ENCODE assay signal across 8 cellular contexts in genomic region chr1:20358761-20359263, GRCh38.
DNase-seq lines count a peak whose midpoint lies in the region; ATAC-seq and TF ChIP-seq lines count a peak whose summit lies in the region.
"Had no signal": no experiment of that assay in that cellular context is flagged by ENCODE, and none has a peak within 500 bp of the region (broad histone marks: within the 10 kb centered on the region; RNA-seq: fewer than 3 reads in every experiment).

No MANE protein-coding gene starts in this region.

- H3K9me3 ChIP-seq in CD4-positive, alpha-beta memory T cell (ENCODE audit: control insufficient read depth in 1 of 2, low read length in 2 of 2) = no peaks in the 10 kb centered on the region

- no peak for ATAC-seq in activated CD4-positive, CD25-positive, alpha-beta regulatory T cell treated with anti-CD3 and anti-CD28 coated beads, Interleukin-2, amount 50 U/mL, for 24 hours

- intact Hi-C loops in CD4-positive, alpha-beta memory T cell (cut with micrococcal nuclease) = no loop called here

- H3K4me1 ChIP-seq in CD4-positive, alpha-beta memory T cell (ENCODE audit: insufficient read depth, low read length) = no peaks in the 10 kb centered on the region

- H3K27me3 Mint-ChIP-seq in CD4-positive, alpha-beta memory T cell = peaks cover 20 to 30% of the 10 kb centered on the region in 2 donors

- POLR2A ChIA-PET in HEK293T (lab: Yijun Ruan, JAX) = no interaction called here
- POLR2A ChIA-PET in CD4-positive, alpha-beta memory T cell (lab: Charles Lee; ENCODE audit: partially characterized antibody) = no interaction called here

- H3K4me1 Mint-ChIP-seq in CD4-positive, alpha-beta memory T cell = peaks cover 3 to 10% (median 9%) of the 10 kb centered on the region in 4 donors

- H3K36me3 Mint-ChIP-seq in CD4-positive, alpha-beta memory T cell = peaks cover 0 to 2% of the 10 kb centered on the region in 2 donors

- no peak for TF ChIP-seq CTCF in fibroblast of villous mesenchyme (IDR thresholded peaks at IDR 0.05; ENCODE audit: insufficient read depth, low read depth, low read length)

- H3K4me3 ChIP-seq in fibroblast of villous mesenchyme (ENCODE audit: low read depth, low read length) = no peak overlapping the region
- no peak overlapping the region for H3K4me3 ChIP-seq in skeletal muscle cell (ENCODE audit: low read depth, low read length)
- H3K4me3 ChIP-seq in CD4-positive, alpha-beta memory T cell (ENCODE audit: low read length in 2 of 2) = no peak overlapping the region

- H3K36me3 ChIP-seq in CD4-positive, alpha-beta memory T cell (ENCODE audit: insufficient read depth, low read length) = no peaks in the 10 kb centered on the region

- H3K27me3 ChIP-seq in CD4-positive, alpha-beta memory T cell (ENCODE audit: insufficient read depth, low read length) = no peaks in the 10 kb centered on the region

- no peak overlapping the region for H3K4me3 Mint-ChIP-seq in CD4-positive, alpha-beta memory T cell

- H3K9me3 Mint-ChIP-seq in CD4-positive, alpha-beta memory T cell = peaks cover 0 to 4% (median 0%) of the 10 kb centered on the region in 8 donors

- CTCF ChIA-PET in HEK293T (lab: Yijun Ruan, JAX) = interaction anchor here (0.5 kb wide), 1 partner anchor 208 kb away, joined by 3 read pairs; no protein-coding TSS in a partner anchor
- CTCF ChIA-PET in CD4-positive, alpha-beta memory T cell (lab: Charles Lee; ENCODE audit: partially characterized antibody) = no interaction called here

- DNase-seq in HEK293T (ENCODE audit: extremely low spot score) = peak; percentile 26
- DNase-seq in NCI-H748 treated with DMSO at 0.1 percent for 48 hours (lab: John Stamatoyannopoulos, UW) = peak; percentile 27
- peak; percentile 48 for DNase-seq in fibroblast of villous mesenchyme (ENCODE audit: low read depth)
- DNase-seq in skeletal muscle cell (ENCODE audit: low read depth) = peak; percentile 8
- DNase-seq in CD4-positive, alpha-beta memory T cell = no peak
- no peak for DNase-seq in hypothalamus (lab: John Stamatoyannopoulos, UW)

- no peak overlapping the region for H3K27ac ChIP-seq in CD4-positive, alpha-beta memory T cell (ENCODE audit: low read depth, low read length)
- H3K27ac ChIP-seq: HL-60 had no signal

- H3K27ac Mint-ChIP-seq in CD4-positive, alpha-beta memory T cell = no peak overlapping the region

TF ChIP-seq in HEK293T, 16 proteins besides CTCF, POLR2A, EP300 and RAD21:
- no peak for TF ChIP-seq CTBP1 (IDR thresholded peaks at IDR 0.05; ENCODE audit: borderline replicate concordance)
- no peak for TF ChIP-seq PKNOX1 (IDR thresholded peaks at IDR 0.05)
- TF ChIP-seq ARNT (IDR thresholded peaks at IDR 0.05) = no peak
- no peak for TF ChIP-seq HDGF (IDR thresholded peaks at IDR 0.05; ENCODE audit: borderline replicate concordance)
- no peak for TF ChIP-seq FOXM1 (IDR thresholded peaks at IDR 0.05; ENCODE audit: borderline replicate concordance)
- TF ChIP-seq L3MBTL2 (conservative IDR thresholded peaks at IDR 0.05) = no peak

Comparison
In these comparisons a context has a peak if more than half of its experiments do, and no peak if none do; other contexts are left out.
1. DNase-seq: peak in HEK293T (single experiment), NCI-H748 treated with DMSO at 0.1 percent for 48 hours (single experiment), fibroblast of villous mesenchyme (single experiment) and skeletal muscle cell (single experiment); none in CD4-positive, alpha-beta memory T cell (0 of 5) and hypothalamus (0 of 51).